In the genomic region with DNA sequence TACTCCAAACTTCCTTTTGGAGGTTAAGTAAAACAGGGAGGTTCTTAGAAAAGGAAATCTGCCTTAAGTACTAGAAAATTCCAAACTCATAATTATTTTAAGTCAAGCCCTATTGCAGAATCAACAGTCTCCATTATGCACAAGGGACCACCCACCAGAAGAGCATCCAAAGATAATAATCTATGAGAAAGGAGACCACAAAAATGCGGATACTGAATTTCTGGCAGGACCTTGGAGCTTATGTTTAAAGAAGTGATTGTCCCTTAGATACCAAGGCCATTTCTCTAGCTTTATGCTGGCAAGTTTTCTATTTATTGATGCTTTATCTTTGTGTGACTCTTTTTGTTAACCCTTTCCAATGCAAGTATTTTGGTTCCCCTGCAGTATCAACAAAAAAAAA, we compare ENCODE assay signal across 1 cellular context.
TF ChIP-seq lines count a peak whose summit lies in the region.

No MANE protein-coding gene starts in this region.

TF ChIP-seq in HepG2, 621 proteins besides CTCF, POLR2A, EP300 and RAD21 (continued from another document):
- TF ChIP-seq, protein P1, sequence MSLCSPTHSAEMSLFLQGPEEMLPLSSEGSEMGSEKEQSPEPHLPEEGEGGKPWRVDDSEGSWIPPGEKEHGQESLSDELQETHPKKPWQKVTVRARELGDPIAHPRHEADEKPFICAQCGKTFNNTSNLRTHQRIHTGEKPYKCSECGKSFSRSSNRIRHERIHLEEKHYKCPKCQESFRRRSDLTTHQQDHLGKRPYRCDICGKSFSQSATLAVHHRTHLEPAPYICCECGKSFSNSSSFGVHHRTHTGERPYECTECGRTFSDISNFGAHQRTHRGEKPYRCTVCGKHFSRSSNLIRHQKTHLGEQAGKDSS (CRISPR knock-in tag; IDR thresholded peaks at IDR 0.05; ENCODE audit: borderline replicate concordance, low read depth), result no peak
- TF ChIP-seq FOXO1 (CRISPR knock-in tag; IDR thresholded peaks at IDR 0.05) (no peak), SMARCE1 (IDR thresholded peaks at IDR 0.05; ENCODE audit: borderline replicate concordance) (no peak), ZNF451 (CRISPR knock-in tag; IDR thresholded peaks at IDR 0.05) (no peak), ONECUT2 (CRISPR knock-in tag; IDR thresholded peaks at IDR 0.05) (no peak), TOE1 (CRISPR knock-in tag; IDR thresholded peaks at IDR 0.05) (no peak), ZFP41 (CRISPR knock-in tag; IDR thresholded peaks at IDR 0.05; ENCODE audit: borderline replicate concordance) (no peak)
- TF ChIP-seq, protein P2, sequence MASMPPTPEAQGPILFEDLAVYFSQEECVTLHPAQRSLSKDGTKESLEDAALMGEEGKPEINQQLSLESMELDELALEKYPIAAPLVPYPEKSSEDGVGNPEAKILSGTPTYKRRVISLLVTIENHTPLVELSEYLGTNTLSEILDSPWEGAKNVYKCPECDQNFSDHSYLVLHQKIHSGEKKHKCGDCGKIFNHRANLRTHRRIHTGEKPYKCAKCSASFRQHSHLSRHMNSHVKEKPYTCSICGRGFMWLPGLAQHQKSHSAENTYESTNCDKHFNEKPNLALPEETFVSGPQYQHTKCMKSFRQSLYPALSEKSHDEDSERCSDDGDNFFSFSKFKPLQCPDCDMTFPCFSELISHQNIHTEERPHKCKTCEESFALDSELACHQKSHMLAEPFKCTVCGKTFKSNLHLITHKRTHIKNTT (CRISPR knock-in tag; IDR thresholded peaks at IDR 0.05), result no peak
- TF ChIP-seq, protein P3, sequence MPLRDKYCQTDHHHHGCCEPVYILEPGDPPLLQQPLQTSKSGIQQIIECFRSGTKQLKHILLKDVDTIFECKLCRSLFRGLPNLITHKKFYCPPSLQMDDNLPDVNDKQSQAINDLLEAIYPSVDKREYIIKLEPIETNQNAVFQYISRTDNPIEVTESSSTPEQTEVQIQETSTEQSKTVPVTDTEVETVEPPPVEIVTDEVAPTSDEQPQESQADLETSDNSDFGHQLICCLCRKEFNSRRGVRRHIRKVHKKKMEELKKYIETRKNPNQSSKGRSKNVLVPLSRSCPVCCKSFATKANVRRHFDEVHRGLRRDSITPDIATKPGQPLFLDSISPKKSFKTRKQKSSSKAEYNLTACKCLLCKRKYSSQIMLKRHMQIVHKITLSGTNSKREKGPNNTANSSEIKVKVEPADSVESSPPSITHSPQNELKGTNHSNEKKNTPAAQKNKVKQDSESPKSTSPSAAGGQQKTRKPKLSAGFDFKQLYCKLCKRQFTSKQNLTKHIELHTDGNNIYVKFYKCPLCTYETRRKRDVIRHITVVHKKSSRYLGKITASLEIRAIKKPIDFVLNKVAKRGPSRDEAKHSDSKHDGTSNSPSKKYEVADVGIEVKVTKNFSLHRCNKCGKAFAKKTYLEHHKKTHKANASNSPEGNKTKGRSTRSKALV (CRISPR knock-in tag; IDR thresholded peaks at IDR 0.05), result no peak
